Comparison of ENCODE assay signal across 7 cellular contexts in the genomic region with DNA sequence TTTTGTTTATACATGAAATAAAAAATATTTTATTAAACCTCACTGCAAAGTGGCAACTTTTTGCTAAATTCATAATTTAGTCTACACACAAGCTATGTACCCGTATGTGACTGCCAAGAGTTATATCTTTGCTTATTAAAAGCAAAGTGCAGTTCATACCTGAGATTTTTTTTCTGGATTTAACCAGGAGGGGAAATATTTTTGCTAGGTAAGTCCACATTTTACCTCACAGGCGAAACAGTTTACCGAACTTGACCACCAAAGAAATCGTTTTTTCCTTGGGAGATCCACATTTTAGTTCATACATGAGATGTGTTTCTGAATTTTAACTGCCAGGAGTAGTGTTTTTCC. TPM values are rescaled to one million over a fixed set of nuclear protein-coding genes. Genes with fewer than 3 reads are reported as not detected.
DNase-seq lines count a peak whose midpoint lies in the region; ATAC-seq and TF ChIP-seq lines count a peak whose summit lies in the region.

No MANE protein-coding gene starts in this region.

- intact Hi-C loops in spleen (cut with DNase I; ENCODE audit: low total_unique reads) = no loop called here
- intact Hi-C loops in adrenal gland (cut with DNase I) = no loop called here

- H3K27ac ChIP-seq in spleen (peak overlapping the region in 6 of 8 donors; percentile 98 to 100 (median 100)), adrenal gland (no peak overlapping the region)

- H3K36me3 ChIP-seq in spleen = peaks cover 0 to 24% (median 21%) of the 10 kb centered on the region in 6 donors
- peaks cover 0 to 21% of the 10 kb centered on the region in 2 donors for H3K36me3 ChIP-seq in adrenal gland (replicated peaks in 1 of 2)

- H3K27me3 Mint-ChIP-seq in HFFc6 (ENCODE audit: insufficient read depth) (peaks cover 17% of the 10 kb centered on the region), WTC11 (ENCODE audit: low read depth) (no peaks in the 10 kb centered on the region; the same call in 1 of the 2 replicates)

- peak overlapping the region; percentile 48 for H3K27ac Mint-ChIP-seq in HFFc6
- H3K27ac Mint-ChIP-seq in WTC11 = peak overlapping the region; percentile 29; the same call in 1 of the 2 replicates

- H3K27me3 ChIP-seq in spleen (replicated peaks in 1 of 7) (no peaks in the 10 kb centered on the region), adrenal gland (no peaks in the 10 kb centered on the region)

- H3K9me3 Mint-ChIP-seq in HFFc6 (no peaks in the 10 kb centered on the region), WTC11 (no peaks in the 10 kb centered on the region)

- TF ChIP-seq POLR2A in spleen (IDR thresholded peaks at IDR 0.05) = no peak
- TF ChIP-seq POLR2A in adrenal gland (IDR thresholded peaks at IDR 0.05) = no peak

- CTCF ChIA-PET in WTC11 (lab: Charles Lee) = no interaction called here

- peak overlapping the region; percentile 89 for H3K4me3 Mint-ChIP-seq in HFFc6
- H3K4me3 Mint-ChIP-seq in WTC11 = peak overlapping the region; percentile 82

- ATAC-seq in WTC11 (no peak), omental fat pad (ENCODE audit: low FRiP score) (no peak)

- H3K4me3 ChIP-seq in iPS-18c (ENCODE audit: insufficient read depth, low read depth, low read length) = peak overlapping the region; percentile 78; the same call in 1 of the 2 replicates
- H3K4me3 ChIP-seq in spleen = peak overlapping the region in 6 of 8 donors; percentile 52 to 100 (median 99)
- H3K4me3 ChIP-seq in adrenal gland = peak overlapping the region in 1 of 4 donors; percentile 75

- WGBS in spleen, 5 donors = 78 to 88% (median 82%) methylated on average over 4 of the region's 4 CpGs
- WGBS in adrenal gland, 4 donors = 83 to 91% (median 89%) methylated on average over 4 of the region's 4 CpGs

- peaks cover 24% of the 10 kb centered on the region for H3K4me1 Mint-ChIP-seq in HFFc6 (ENCODE audit: low read depth)
- peaks cover 26% of the 10 kb centered on the region for H3K4me1 Mint-ChIP-seq in WTC11

- peaks cover 15% of the 10 kb centered on the region for H3K36me3 Mint-ChIP-seq in HFFc6 (ENCODE audit: low read depth)
- H3K36me3 Mint-ChIP-seq in WTC11 = peaks cover 8% of the 10 kb centered on the region

- no peak for TF ChIP-seq CTCF in HFFc6 (IDR thresholded peaks at IDR 0.05)
- no peak for TF ChIP-seq CTCF in WTC11 (IDR thresholded peaks at IDR 0.05)
- TF ChIP-seq CTCF in spleen (IDR thresholded peaks at IDR 0.05 in 8 of 11, conservative IDR thresholded peaks at IDR 0.05 in 3 of 11) = no peak
- no peak for TF ChIP-seq CTCF in adrenal gland (IDR thresholded peaks at IDR 0.05)
- TF ChIP-seq CTCF in omental fat pad (IDR thresholded peaks at IDR 0.05) = no peak

- H3K9me3 ChIP-seq in iPS-18c (ENCODE audit: control insufficient read depth, insufficient read depth, low read length) (no peaks in the 10 kb centered on the region), spleen (no peaks in the 10 kb centered on the region), adrenal gland (replicated peaks in 1 of 3) (no peaks in the 10 kb centered on the region)

- H3K4me1 ChIP-seq in spleen (peaks cover 36 to 83% (median 79%) of the 10 kb centered on the region in 6 donors), adrenal gland (replicated peaks in 1 of 2) (peaks cover 21 to 40% of the 10 kb centered on the region in 2 donors)

- POLR2A ChIA-PET in WTC11 (lab: Charles Lee) = no interaction called here

- DNase-seq in HFFc6 (no peak), WTC11 (ENCODE audit: low spot score) (no peak), spleen (no peak), OCI-M1 (lab: John Stamatoyannopoulos, UW) (no peak), adrenal gland (no peak), omental fat pad (ENCODE audit: low spot score) (no peak)

TF ChIP-seq in WTC11, 78 proteins besides CTCF, POLR2A, EP300 and RAD21:
- TF ChIP-seq, protein P1, sequence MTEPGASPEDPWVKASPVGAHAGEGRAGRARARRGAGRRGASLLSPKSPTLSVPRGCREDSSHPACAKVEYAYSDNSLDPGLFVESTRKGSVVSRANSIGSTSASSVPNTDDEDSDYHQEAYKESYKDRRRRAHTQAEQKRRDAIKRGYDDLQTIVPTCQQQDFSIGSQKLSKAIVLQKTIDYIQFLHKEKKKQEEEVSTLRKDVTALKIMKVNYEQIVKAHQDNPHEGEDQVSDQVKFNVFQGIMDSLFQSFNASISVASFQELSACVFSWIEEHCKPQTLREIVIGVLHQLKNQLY (CRISPR knock-in tag; IDR thresholded peaks at IDR 0.05) = no peak
- TF ChIP-seq ZNF423 (CRISPR knock-in tag; IDR thresholded peaks at IDR 0.05) = no peak
- TF ChIP-seq EMX1 (CRISPR knock-in tag; IDR thresholded peaks at IDR 0.05) = no peak
TF ChIP-seq in WTC11: peak in this region for 0.

RNA-seq across cellular contexts. Expression of a gene that starts 12.2 kb away (rescaled TPM):
- total RNA-seq in HFFc6 (2021; fragmentation: NEBNext Ultra II Directional; extraction: Animal tissue kit (Norgen Biotek cat#: 25700)) = under 1 TPM; 0.27 to 0.99 (median 0.72) TPM
- total RNA-seq in WTC11 (2021) (0.33 to 1.4 TPM (median 0.73 TPM) in 3 replicates), spleen (1 to 10 TPM; 1.2 to 4.8 (median 3.4) TPM), adrenal gland (under 1 TPM in 2 of 8 donors, not detected in 6; 0.54 to 0.84 TPM), omental fat pad (not detected)
- polyA plus RNA-seq in spleen (1 to 10 TPM; 1.2 to 3.0 (median 2.8) TPM), adrenal gland (1 to 10 TPM in 1 of 3 donors, under 1 TPM in 2; 0.71 to 1.1 (median 0.82) TPM)

RNA-seq across cellular contexts. Expression of a gene that starts 13.5 kb away (rescaled TPM):
- total RNA-seq in HFFc6 (2021; fragmentation: NEBNext Ultra II Directional; extraction: Animal tissue kit (Norgen Biotek cat#: 25700)) = under 1 TPM; 0.07 to 0.53 (median 0.36) TPM
- total RNA-seq in WTC11 (2021) = not detected in 3 replicates
- 10 to 100 TPM in 2 of 7 donors, 1 to 10 TPM in 5; 5.7 to 17.4 (median 6.8) TPM for total RNA-seq in spleen
- under 1 TPM; 0.30 to 0.93 (median 0.50) TPM for polyA plus RNA-seq in spleen
- 1 to 10 TPM in 6 of 8 donors, under 1 TPM in 2; 0.43 to 3.2 (median 1.5) TPM for total RNA-seq in adrenal gland
- under 1 TPM; 0.05 to 0.56 (median 0.27) TPM for polyA plus RNA-seq in adrenal gland
- 1 to 10 TPM in 3 of 4 donors, under 1 TPM in 1; 0.09 to 9.1 (median 1.3) TPM for total RNA-seq in omental fat pad

RNA-seq across cellular contexts. Expression of a gene that starts 19.3 kb away (rescaled TPM):
- total RNA-seq in HFFc6 (2021; fragmentation: NEBNext Ultra II Directional; extraction: Animal tissue kit (Norgen Biotek cat#: 25700)) = 1 to 10 TPM in 5 of 6 experiments, under 1 TPM in 1; 0.98 to 2.3 (median 1.4) TPM
- total RNA-seq in WTC11 (2021) (4.7 to 11.2 TPM (median 5.2 TPM) in 3 replicates), spleen (1 to 10 TPM in 4 of 7 donors, under 1 TPM in 3; 0.79 to 5.7 (median 2.1) TPM), adrenal gland (1 to 10 TPM in 2 of 8 donors, under 1 TPM in 3, not detected in 3; 0.36 to 1.5 (median 0.42) TPM), omental fat pad (1 to 10 TPM in 1 of 4 donors, under 1 TPM in 2, not detected in 1; 0.25 to 1.1 (median 0.72) TPM)
- polyA plus RNA-seq in spleen (1 to 10 TPM in 1 of 3 donors, under 1 TPM in 2; 0.20 to 1.2 (median 0.58) TPM), adrenal gland (1 to 10 TPM in 2 of 3 donors, not detected in 1; 1.8 to 4.6 TPM)

RNA-seq across cellular contexts. Expression of a gene that starts 31.8 kb away (rescaled TPM):
- total RNA-seq in HFFc6 (2021; fragmentation: NEBNext Ultra II Directional; extraction: Animal tissue kit (Norgen Biotek cat#: 25700)) = 10 to 100 TPM; 48.7 to 60.6 (median 54.8) TPM
- total RNA-seq in WTC11 (2021) = 167 to 184 TPM (median 169 TPM) in 3 replicates
- 10 to 100 TPM; 28.5 to 79.7 (median 66.6) TPM for total RNA-seq in spleen
- 10 to 100 TPM; 35.1 to 50.4 (median 37.7) TPM for polyA plus RNA-seq in spleen
- total RNA-seq in adrenal gland = 10 to 100 TPM; 17.7 to 64.3 (median 28.2) TPM
- polyA plus RNA-seq in adrenal gland = 100 to 1,000 TPM in 1 of 3 donors, 10 to 100 TPM in 1, 1 to 10 TPM in 1; 3.9 to 110 (median 52.7) TPM
- 10 to 100 TPM; 13.2 to 31.1 (median 24.5) TPM for total RNA-seq in omental fat pad

RNA-seq across cellular contexts. Expression of a gene that starts 32.3 kb away (rescaled TPM):
- 10 to 100 TPM; 45.9 to 57.3 (median 50.2) TPM for total RNA-seq in HFFc6 (2021; fragmentation: NEBNext Ultra II Directional; extraction: Animal tissue kit (Norgen Biotek cat#: 25700))
- 164 to 189 TPM (median 167 TPM) in 3 replicates for total RNA-seq in WTC11 (2021)
- 10 to 100 TPM; 37.7 to 66.6 (median 45.6) TPM for total RNA-seq in spleen
- 100 to 1,000 TPM in 1 of 3 donors, 10 to 100 TPM in 2; 78.5 to 117 (median 91.8) TPM for polyA plus RNA-seq in spleen
- 10 to 100 TPM; 58.1 to 85.1 (median 71.7) TPM for total RNA-seq in adrenal gland
- polyA plus RNA-seq in adrenal gland = 10 to 100 TPM; 18.1 to 82.9 (median 69.7) TPM
- 10 to 100 TPM; 45.0 to 67.5 (median 52.3) TPM for total RNA-seq in omental fat pad

Comparison
In these comparisons a context has a peak if more than half of its experiments do, and no peak if none do; other contexts are left out.
1. H3K27ac ChIP-seq: peak in spleen (6 of 8); none in adrenal gland (0 of 5).